38 cellular contexts compared by ENCODE assay signal in genomic region chr3:40407611-40408010, GRCh38. TPM values are rescaled to one million over a fixed set of nuclear protein-coding genes. Genes with fewer than 3 reads are reported as not detected.
"Had no signal": no experiment of that assay in that cellular context is flagged by ENCODE, and none has a peak within 500 bp of the region (broad histone marks: within the 10 kb centered on the region; RNA-seq: fewer than 3 reads in every experiment).

No MANE protein-coding gene starts in this region.

- DNase-seq: Kasumi-1, MG63, MM.1S, MV-4-11, NCI-H1048, NCI-H1092, NCI-H1092 treated with DMSO at 0.1 percent for 48 hours, NCI-H1105, NCI-H1105 treated with DMSO at 0.1 percent for 48 hours, NCI-H1417, NCI-H1417 treated with DMSO at 0.1 percent for 48 hours, NCI-H1436, NCI-H1436 treated with DMSO at 0.1 percent for 48 hours, NCI-H146, NCI-H1694, NCI-H1694 treated with DMSO at 0.1 percent for 48 hours, NCI-H187, NCI-H187 treated with DMSO at 0.1 percent for 48 hours, NCI-H1930, NCI-H2029, NCI-H2029 treated with DMSO at 0.1 percent for 48 hours, NCI-H2081, NCI-H2081 treated with DMSO at 0.1 percent for 48 hours, NCI-H2107, NCI-H2171, NCI-H2171 treated with DMSO at 0.1 percent for 48 hours, NCI-H2227 treated with DMSO at 0.1 percent for 48 hours, NCI-H226, NCI-H345, NCI-H446, NCI-H446 treated with DMSO at 0.1 percent for 48 hours, NCI-H510A, NCI-H510A treated with DMSO at 0.1 percent for 48 hours, NCI-H524, NCI-H524 treated with DMSO at 0.1 percent for 48 hours had no signal

- H3K9me3 ChIP-seq: MG63 had no signal

- H3K36me3 ChIP-seq: MG63 had no signal

- H3K4me3 ChIP-seq: MG63 had no signal

- H3K27me3 ChIP-seq: MG63 had no signal

RNA-seq across cellular contexts. Expression of gene ENTPD3, which starts 20.6 kb away (rescaled TPM):
- total RNA-seq: LHCN-M2, M059J, NCI-H460 had no signal
